2 cellular contexts compared by ENCODE assay signal in genomic region chrX:154043003-154043402, GRCh38.
TF ChIP-seq lines count a peak whose summit lies in the region.

No MANE protein-coding gene starts in this region.

TF ChIP-seq in liver, 16 proteins besides CTCF, POLR2A, EP300 and RAD21:
- TF ChIP-seq HNF4A (conservative IDR thresholded peaks at IDR 0.05) (no peak), ZBTB33 (IDR thresholded peaks at IDR 0.05) (no peak), NR2F2 (IDR thresholded peaks at IDR 0.05) (peak; percentile 73), RXRA (IDR thresholded peaks at IDR 0.05) (peak in 1 of 2 donors; percentile 7), JUND (IDR thresholded peaks at IDR 0.05) (no peak)

TF ChIP-seq in HepG2, 621 proteins besides CTCF, POLR2A, EP300 and RAD21:
- TF ChIP-seq PTBP1 (IDR thresholded peaks at IDR 0.05; ENCODE audit: low read depth, low read length, poor library complexity, severe bottlenecking) (no peak), REL (CRISPR knock-in tag; conservative IDR thresholded peaks at IDR 0.05) (no peak), LCORL (IDR thresholded peaks at IDR 0.05) (no peak), LCORL (CRISPR knock-in tag; IDR thresholded peaks at IDR 0.05) (no peak), RBM39 (IDR thresholded peaks at IDR 0.05; ENCODE audit: low read depth, low read length, poor library complexity, severe bottlenecking) (no peak)
